ENCODE assay signal across 8 cellular contexts in the genomic region with DNA sequence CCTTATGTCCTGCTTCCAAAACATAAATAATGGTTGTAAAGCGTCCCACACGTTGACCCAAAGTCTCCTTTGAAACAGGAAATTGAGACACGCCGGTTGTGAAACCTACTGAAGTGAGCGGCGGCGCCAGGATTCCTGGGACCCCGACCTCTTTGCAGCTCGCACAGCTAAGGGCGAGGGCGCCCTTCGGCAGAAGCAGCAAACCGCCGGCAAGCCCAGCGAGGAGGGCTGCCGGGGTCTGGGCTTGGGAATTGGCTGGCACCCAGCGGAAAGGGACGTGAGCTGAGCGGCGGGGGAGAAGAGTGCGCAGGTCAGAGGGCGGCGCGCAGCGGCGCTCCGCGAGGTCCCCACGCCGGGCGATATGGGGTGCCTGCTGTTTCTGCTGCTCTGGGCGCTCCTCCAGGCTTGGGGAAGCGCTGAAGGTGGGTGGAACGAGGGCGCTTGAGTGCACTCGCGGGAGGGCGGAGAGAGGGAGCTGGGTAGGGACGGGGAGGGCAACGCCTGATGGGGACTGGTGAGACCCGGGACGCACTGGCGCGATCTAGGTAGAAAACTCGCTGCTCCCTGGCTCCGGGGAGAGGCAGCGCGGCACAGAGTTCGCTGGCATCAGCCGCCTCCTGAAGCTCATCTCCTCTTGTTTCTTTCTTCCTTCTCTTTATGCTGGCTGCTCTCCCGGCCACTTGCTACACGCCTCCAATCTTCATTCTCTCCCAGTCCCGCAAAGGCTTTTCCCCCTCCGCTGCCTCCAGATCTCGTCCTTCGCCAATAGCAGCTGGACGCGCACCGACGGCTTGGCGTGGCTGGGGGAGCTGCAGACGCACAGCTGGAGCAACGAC.
DNase-seq lines count a peak whose midpoint lies in the region; ATAC-seq and TF ChIP-seq lines count a peak whose summit lies in the region.

A gene (plus strand): TSS at position 155 of the 836 bp plus-strand sequence. CDS start 207 bp downstream, at position 362.

- no peak for ATAC-seq in HG03354 (IDR thresholded peaks at IDR 0.05; ENCODE audit: poor library complexity, severe bottlenecking, unreplicated experiment)

- H3K4me1 ChIP-seq in BLaER1 treated with 17β-estradiol and CSF1 and Interleukin-3, amounts not matched to agents 10 nM and 100 nM: peaks cover 12 to 68% (median 39%) of the 10 kb centered on the region in 10 experiments
- peaks cover 18% of the 10 kb centered on the region for H3K4me1 ChIP-seq in HUES48 (ENCODE audit: control insufficient read depth, insufficient read depth, low read length)

- DNase-seq in astrocyte of the cerebellum (ENCODE audit: low read depth): no peak
- DNase-seq in iris pigment epithelial cell (ENCODE audit: low read depth): peak; percentile 50
- no peak for DNase-seq in HCEC 1CT
- DNase-seq in NK-92 treated with Interleukin-12 subunit alpha and Interleukin-12 subunit beta, amount 100 ng/mL, for 24 hours (lab: John Stamatoyannopoulos, UW): no peak

- peaks cover 0 to 5% (median 0%) of the 10 kb centered on the region in 11 experiments; a peak in 2 of 22 replicates for H3K36me3 ChIP-seq in BLaER1 treated with 17β-estradiol and CSF1 and Interleukin-3, amounts not matched to agents 10 nM and 100 nM
- H3K36me3 ChIP-seq in HUES48 (ENCODE audit: control insufficient read depth, insufficient read depth, low read length): no peaks in the 10 kb centered on the region

- peak within 1 kb of the TSS; percentile 54 to 72 (median 61) for H3K4me3 ChIP-seq in BLaER1 treated with 17β-estradiol and CSF1 and Interleukin-3, amounts not matched to agents 10 nM and 100 nM
- H3K4me3 ChIP-seq in HUES48 (ENCODE audit: low read depth, low read length) (peak within 1 kb of the TSS; percentile 70), astrocyte of the cerebellum (ENCODE audit: low read depth, low read length) (peak within 1 kb of the TSS; percentile 45), skin epidermis (peak within 1 kb of the TSS; percentile 19 to 47 (median 39))

- H3K9ac ChIP-seq in BLaER1 treated with 17β-estradiol and CSF1 and Interleukin-3, amounts not matched to agents 10 nM and 100 nM: peak within 1 kb of the TSS; percentile 55 to 72 (median 63)
- no peak within 1 kb of the TSS for H3K9ac ChIP-seq in HUES48 (ENCODE audit: low read depth, low read length)

- no peaks in the 10 kb centered on the region for H4K20me1 ChIP-seq in BLaER1 treated with 17β-estradiol and CSF1 and Interleukin-3, amounts not matched to agents 10 nM and 100 nM

- H3K9me3 ChIP-seq in BLaER1 treated with 17β-estradiol and CSF1 and Interleukin-3, amounts not matched to agents 10 nM and 100 nM (replicated peaks in 1 of 11): peaks cover 0 to 19% (median 3%) of the 10 kb centered on the region in 11 experiments; a peak in 6 of 22 replicates
- no peaks in the 10 kb centered on the region for H3K9me3 ChIP-seq in HUES48 (ENCODE audit: control insufficient read depth, insufficient read depth, low read length)

- H3K27me3 ChIP-seq in BLaER1 treated with 17β-estradiol and CSF1 and Interleukin-3, amounts not matched to agents 10 nM and 100 nM: peaks cover 22 to 37% (median 31%) of the 10 kb centered on the region in 11 experiments
- peaks cover 88% of the 10 kb centered on the region for H3K27me3 ChIP-seq in HUES48 (ENCODE audit: control insufficient read depth, insufficient read depth, low read length)

- TF ChIP-seq CTCF in astrocyte of the cerebellum (IDR thresholded peaks at IDR 0.05; ENCODE audit: low read depth, low read length, missing control alignments): no peak

- in situ Hi-C loops in astrocyte of the cerebellum (cut with HindIII; ENCODE audit: low sequenced_read_pairs): no loop called here

- H3K4me2 ChIP-seq in BLaER1 treated with 17β-estradiol and CSF1 and Interleukin-3, amounts not matched to agents 10 nM and 100 nM: peak within 1 kb of the TSS; percentile 84 to 97 (median 92)

- peak within 1 kb of the TSS in 7 of 11 experiments; percentile 22 to 73 (median 52); a peak in 12 of 22 replicates for H3K27ac ChIP-seq in BLaER1 treated with 17β-estradiol and CSF1 and Interleukin-3, amounts not matched to agents 10 nM and 100 nM
- H3K27ac ChIP-seq in HUES48 (ENCODE audit: low read depth, low read length) (no peak within 1 kb of the TSS), skin epidermis (peak within 1 kb of the TSS in 8 of 21 experiments; percentile 16 to 67 (median 35))
